In the genomic region with DNA sequence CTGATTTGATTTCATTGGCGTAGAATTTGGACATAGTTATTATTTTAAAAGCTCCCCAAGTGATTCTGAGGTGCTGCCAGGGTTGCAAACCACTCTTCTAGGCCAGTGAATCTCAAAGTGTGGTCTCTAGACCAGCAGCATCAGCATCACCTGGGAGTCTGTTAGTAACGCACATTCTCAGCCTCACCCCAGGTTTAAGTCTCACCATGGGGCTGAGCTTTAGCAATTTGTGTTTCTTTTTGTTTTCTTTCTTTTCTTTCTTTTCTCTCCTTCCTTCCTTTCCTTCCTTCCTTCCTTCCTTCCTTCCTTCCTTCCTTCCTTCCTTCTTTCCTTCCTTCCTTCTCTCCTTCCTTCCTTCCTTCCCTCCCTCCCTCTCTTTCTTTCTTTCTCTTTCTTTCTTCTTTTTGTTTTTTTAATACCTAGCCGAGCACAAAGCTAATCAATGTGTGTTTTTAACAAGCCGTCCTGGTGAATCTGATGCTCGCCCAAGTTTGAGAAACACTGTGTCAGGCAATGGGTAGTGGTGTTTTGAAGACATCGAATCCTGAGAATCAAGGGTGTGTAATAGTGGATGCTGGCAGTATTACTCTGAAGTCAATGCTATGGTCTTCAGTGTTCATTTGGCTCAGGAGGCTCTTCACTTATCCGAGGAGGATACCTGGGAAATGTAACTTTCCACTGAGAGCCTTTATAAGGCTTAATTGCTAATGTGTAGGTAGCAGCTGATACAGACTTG, we compare ENCODE assay signal across 13 cellular contexts.
DNase-seq lines count a peak whose midpoint lies in the region; ATAC-seq and TF ChIP-seq lines count a peak whose summit lies in the region.
"Had no signal": no experiment of that assay in that cellular context is flagged by ENCODE, and none has a peak within 500 bp of the region (broad histone marks: within the 10 kb centered on the region; RNA-seq: fewer than 3 reads in every experiment).

No MANE protein-coding gene starts in this region.

- in situ Hi-C loops in ACHN (cut with HindIII; ENCODE audit: low pct_ligation_motif_present, low pct_unique_long_range_greater_than_20kb, low sequenced_read_pairs): no loop called here

- peak overlapping the region; percentile 61 for H3K4me2 ChIP-seq in PC-3 (ENCODE audit: low read length)
- H3K4me2 ChIP-seq in neural progenitor cell: peak overlapping the region; percentile 24

- H3K4me1 Mint-ChIP-seq in endodermal cell: peaks cover 25% of the 10 kb centered on the region
- H3K4me1 Mint-ChIP-seq in neural progenitor cell: peaks cover 34% of the 10 kb centered on the region
- peaks cover 9 to 17% of the 10 kb centered on the region in 2 donors for H3K4me1 Mint-ChIP-seq in effector memory CD8-positive, alpha-beta T cell (ENCODE audit: low read depth in 2 of 2)
- H3K4me1 Mint-ChIP-seq in activated CD8-positive, alpha-beta T cell treated with anti-CD3 and anti-CD28 coated beads for 36 hours (ENCODE audit: low read depth): peaks cover 10% of the 10 kb centered on the region

- H3K9me3 Mint-ChIP-seq in endodermal cell (no peaks in the 10 kb centered on the region), neural progenitor cell (peaks cover under 1% of the 10 kb centered on the region)
- no peaks in the 10 kb centered on the region for H3K9me3 Mint-ChIP-seq in effector memory CD8-positive, alpha-beta T cell
- no peaks in the 10 kb centered on the region for H3K9me3 Mint-ChIP-seq in activated CD8-positive, alpha-beta T cell treated with anti-CD3 and anti-CD28 coated beads for 36 hours
- H3K9me3 Mint-ChIP-seq: activated B cell treated with CpG ODN at 0.5 μM for 24 hours; activated naive CD8-positive, alpha-beta T cell treated with anti-CD3 and anti-CD28 coated beads, Interleukin-2, amount 10 ng/mL, durations not matched to agents 7 days and 5 days; stimulated activated naive CD8-positive, alpha-beta T cell treated with anti-CD3 and anti-CD28 coated beads, Interleukin-15, amount 100 ng/mL, for 72 hours had no signal

- H3K4me1 ChIP-seq in PC-3 (ENCODE audit: insufficient read depth, low read length): peaks cover 51% of the 10 kb centered on the region
- H3K4me1 ChIP-seq in endodermal cell (ENCODE audit: control insufficient read depth, insufficient read depth, low read length): peaks cover 14% of the 10 kb centered on the region
- peaks cover 44% of the 10 kb centered on the region for H3K4me1 ChIP-seq in neural progenitor cell

- H3K27me3 ChIP-seq in PC-3 (ENCODE audit: low read length) (no peaks in the 10 kb centered on the region), endodermal cell (ENCODE audit: control insufficient read depth, insufficient read depth, low read length, poor library complexity, severe bottlenecking) (no peaks in the 10 kb centered on the region), neural progenitor cell (no peaks in the 10 kb centered on the region)

- DNase-seq in ACHN: peak; percentile 19
- DNase-seq in PC-3: no peak
- DNase-seq in endodermal cell: no peak
- DNase-seq in neural progenitor cell (ENCODE audit: low spot score): no peak
- no peak for DNase-seq in effector memory CD8-positive, alpha-beta T cell
- no peak for DNase-seq in SHP77 treated with DMSO at 0.1 percent for 48 hours (lab: John Stamatoyannopoulos, UW)
- no peak for DNase-seq in activated CD8-positive, alpha-beta T cell treated with anti-CD3 and anti-CD28 coated beads for 36 hours
- DNase-seq: activated B cell treated with CpG ODN at 0.5 μM for 24 hours; activated naive CD8-positive, alpha-beta T cell treated with anti-CD3 and anti-CD28 coated beads, Interleukin-2, amount 10 ng/mL, durations not matched to agents 7 days and 5 days; cerebellar nuclear complex; nucleus accumbens; stimulated activated naive CD8-positive, alpha-beta T cell treated with anti-CD3 and anti-CD28 coated beads, Interleukin-15, amount 100 ng/mL, for 72 hours had no signal

- H3K27ac Mint-ChIP-seq in endodermal cell: peak overlapping the region; percentile 29
- no peak overlapping the region for H3K27ac Mint-ChIP-seq in neural progenitor cell
- H3K27ac Mint-ChIP-seq in effector memory CD8-positive, alpha-beta T cell: peak overlapping the region in 1 of 2 donors; percentile 72
- no peak overlapping the region for H3K27ac Mint-ChIP-seq in activated CD8-positive, alpha-beta T cell treated with anti-CD3 and anti-CD28 coated beads for 36 hours
- H3K27ac Mint-ChIP-seq: activated B cell treated with CpG ODN at 0.5 μM for 24 hours; activated naive CD8-positive, alpha-beta T cell treated with anti-CD3 and anti-CD28 coated beads, Interleukin-2, amount 10 ng/mL, durations not matched to agents 7 days and 5 days had no signal

- H4K20me1 ChIP-seq in PC-3 (ENCODE audit: low read length) (no peaks in the 10 kb centered on the region), neural progenitor cell (ENCODE audit: low read depth) (no peaks in the 10 kb centered on the region)

- H3K36me3 ChIP-seq in PC-3 (ENCODE audit: low read depth, low read length) (no peaks in the 10 kb centered on the region), endodermal cell (ENCODE audit: control insufficient read depth, insufficient read depth, low read length) (no peaks in the 10 kb centered on the region), neural progenitor cell (no peaks in the 10 kb centered on the region)

- H3K36me3 Mint-ChIP-seq in endodermal cell (ENCODE audit: low read depth): no peaks in the 10 kb centered on the region
- H3K36me3 Mint-ChIP-seq in neural progenitor cell: peaks cover under 1% of the 10 kb centered on the region
- no peaks in the 10 kb centered on the region for H3K36me3 Mint-ChIP-seq in effector memory CD8-positive, alpha-beta T cell (ENCODE audit: insufficient read depth)
- no peaks in the 10 kb centered on the region for H3K36me3 Mint-ChIP-seq in activated CD8-positive, alpha-beta T cell treated with anti-CD3 and anti-CD28 coated beads for 36 hours (ENCODE audit: low read depth)

- H3K9ac ChIP-seq in PC-3 (ENCODE audit: low read length) (peak overlapping the region; percentile 52), endodermal cell (ENCODE audit: extremely low read depth, low read length, poor library complexity, severe bottlenecking) (no peak overlapping the region), neural progenitor cell (no peak overlapping the region)

- H3K4me3 ChIP-seq in PC-3 (ENCODE audit: low read length) (peak overlapping the region; percentile 7; the same call in 1 of the 2 replicates), endodermal cell (ENCODE audit: low read length) (no peak overlapping the region), neural progenitor cell (no peak overlapping the region)

- no TSS peak for BruUV-seq in PC-3 (replicated peaks; lab: Mats Ljungman, UMichigan)

- H3K9me3 ChIP-seq in PC-3 (ENCODE audit: low read length) (no peaks in the 10 kb centered on the region), endodermal cell (ENCODE audit: control insufficient read depth, low read length) (no peaks in the 10 kb centered on the region), neural progenitor cell (ENCODE audit: low read depth) (no peaks in the 10 kb centered on the region)

- CTCF ChIA-PET in PC-3 (lab: Charles Lee): no interaction called here
- CTCF ChIA-PET in activated CD8-positive, alpha-beta T cell treated with anti-CD3 and anti-CD28 coated beads for 36 hours (lab: Charles Lee): interaction anchor here (0.7 kb wide), 1 partner anchor 33 kb away, joined by 4 read pairs; no protein-coding TSS in a partner anchor

- intact Hi-C loops in PC-3 (cut with micrococcal nuclease): loop anchor here (2.0 to 5.0 kb wide), 5 partner anchors 63 to 1002 kb away; a partner anchor contains a TSS
- intact Hi-C loops in activated CD8-positive, alpha-beta T cell treated with anti-CD3 and anti-CD28 coated beads for 36 hours (cut with micrococcal nuclease): no loop called here

- H3F3A ChIP-seq in PC-3 (ENCODE audit: low read length, unreplicated experiment) (no peaks in the 10 kb centered on the region), neural progenitor cell (ENCODE audit: low read depth) (peaks cover 27% of the 10 kb centered on the region)

- POLR2A ChIA-PET in PC-3 (lab: Charles Lee; ENCODE audit: unreplicated experiment): no interaction called here
- POLR2A ChIA-PET in activated CD8-positive, alpha-beta T cell treated with anti-CD3 and anti-CD28 coated beads for 36 hours (lab: Charles Lee): no interaction called here

- H3K27ac ChIP-seq in PC-3 (ENCODE audit: low read length) (peak overlapping the region; percentile 90), endodermal cell (ENCODE audit: low read depth, low read length) (no peak overlapping the region), neural progenitor cell (peak overlapping the region; percentile 48)

- no peaks in the 10 kb centered on the region for H3K27me3 Mint-ChIP-seq in endodermal cell (ENCODE audit: insufficient read depth)
- peaks cover 2% of the 10 kb centered on the region for H3K27me3 Mint-ChIP-seq in neural progenitor cell (ENCODE audit: insufficient read depth, low read depth)
- H3K27me3 Mint-ChIP-seq in effector memory CD8-positive, alpha-beta T cell: no peaks in the 10 kb centered on the region
- no peaks in the 10 kb centered on the region for H3K27me3 Mint-ChIP-seq in activated CD8-positive, alpha-beta T cell treated with anti-CD3 and anti-CD28 coated beads for 36 hours
- H3K27me3 Mint-ChIP-seq: activated B cell treated with CpG ODN at 0.5 μM for 24 hours; activated naive CD8-positive, alpha-beta T cell treated with anti-CD3 and anti-CD28 coated beads, Interleukin-2, amount 10 ng/mL, durations not matched to agents 7 days and 5 days; stimulated activated naive CD8-positive, alpha-beta T cell treated with anti-CD3 and anti-CD28 coated beads, Interleukin-15, amount 100 ng/mL, for 72 hours had no signal

- no peaks in the 10 kb centered on the region for H3K9me2 ChIP-seq in PC-3 (replicated peaks; ENCODE audit: low read length)

- H3K79me2 ChIP-seq in PC-3 (ENCODE audit: low read length): no peaks in the 10 kb centered on the region
- H3K79me2 ChIP-seq in neural progenitor cell (ENCODE audit: low read depth): peaks cover 8% of the 10 kb centered on the region

- ATAC-seq in PC-3: no peak
- ATAC-seq in effector memory CD8-positive, alpha-beta T cell (replicated peaks): no peak
- no peak for ATAC-seq in GM21825 (IDR thresholded peaks at IDR 0.05; ENCODE audit: unreplicated experiment)
- no peak for ATAC-seq in activated CD8-positive, alpha-beta T cell treated with anti-CD3 and anti-CD28 coated beads for 36 hours
- ATAC-seq: stimulated activated naive CD8-positive, alpha-beta T cell treated with anti-CD3 and anti-CD28 coated beads, Interleukin-15, amount 100 ng/mL, for 72 hours had no signal

- H3K4me3 Mint-ChIP-seq in endodermal cell: no peak overlapping the region
- H3K4me3 Mint-ChIP-seq in neural progenitor cell: no peak overlapping the region
- H3K4me3 Mint-ChIP-seq in effector memory CD8-positive, alpha-beta T cell: peak overlapping the region in 1 of 2 donors; percentile 24
- no peak overlapping the region for H3K4me3 Mint-ChIP-seq in activated CD8-positive, alpha-beta T cell treated with anti-CD3 and anti-CD28 coated beads for 36 hours
- H3K4me3 Mint-ChIP-seq: activated B cell treated with CpG ODN at 0.5 μM for 24 hours; activated naive CD8-positive, alpha-beta T cell treated with anti-CD3 and anti-CD28 coated beads, Interleukin-2, amount 10 ng/mL, durations not matched to agents 7 days and 5 days had no signal

- 88 to 89% methylated on average over 6 to 7 of the region's 7 CpGs for WGBS in endodermal cell (ENCODE audit: insufficient coverage in 1 of 2, insufficient read length in 1 of 2), 2 experiments

- TF ChIP-seq CTCF in PC-3 (conservative IDR thresholded peaks at IDR 0.05; ENCODE audit: low read depth, low read length) (no peak), endodermal cell (conservative IDR thresholded peaks at IDR 0.05) (no peak), neural progenitor cell (IDR thresholded peaks at IDR 0.05) (no peak)
- TF ChIP-seq CTCF in activated CD8-positive, alpha-beta T cell treated with anti-CD3 and anti-CD28 coated beads for 36 hours (IDR thresholded peaks at IDR 0.05): no peak

- peak overlapping the region; percentile 1; the same call in 1 of the 2 replicates for H2AFZ ChIP-seq in PC-3 (ENCODE audit: low read length)
- no peak overlapping the region for H2AFZ ChIP-seq in neural progenitor cell (replicated peaks)
